ENCODE assay signal across 18 cellular contexts in the genomic region with DNA sequence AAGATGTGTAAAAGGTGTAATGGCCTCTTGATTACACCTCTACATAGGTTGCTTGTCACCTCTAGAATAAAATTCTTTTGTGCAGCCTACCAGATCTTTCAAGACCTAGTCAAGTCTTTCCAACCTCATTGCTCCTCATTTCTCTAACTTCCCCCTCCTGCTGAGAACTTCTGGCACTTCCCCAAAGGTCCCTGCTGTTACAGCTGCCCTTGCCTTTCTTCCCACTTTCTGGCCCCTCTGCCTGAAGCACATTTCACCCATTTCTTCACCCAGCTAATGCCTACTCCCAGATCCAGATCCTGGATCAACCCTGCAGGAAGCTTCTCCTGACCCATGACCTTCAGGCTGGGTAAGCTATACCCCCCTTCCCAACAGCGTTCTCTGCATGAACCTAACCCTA. TPM values are rescaled to one million over a fixed set of nuclear protein-coding genes. Genes with fewer than 3 reads are reported as not detected.
DNase-seq lines count a peak whose midpoint lies in the region; ATAC-seq and TF ChIP-seq lines count a peak whose summit lies in the region.
"Had no signal": no experiment of that assay in that cellular context is flagged by ENCODE, and none has a peak within 500 bp of the region (broad histone marks: within the 10 kb centered on the region; RNA-seq: fewer than 3 reads in every experiment).

No MANE protein-coding gene starts in this region.

- H3K9me2 ChIP-seq in Karpas-422 (replicated peaks; ENCODE audit: insufficient read depth, low read length) = no peaks in the 10 kb centered on the region

- no peaks in the 10 kb centered on the region for H3K79me2 ChIP-seq in Karpas-422 (ENCODE audit: low read length)

- WGBS in psoas muscle, 3 donors = 50 to 75% (median 57%) methylated on average over 1 of the region's 1 CpG

- ATAC-seq in activated B cell treated with CpG ODN at 0.5 μM for 24 hours (ENCODE audit: low read depth) (no peak), psoas muscle (no peak)
- ATAC-seq: activated CD4-positive, alpha-beta T cell treated with anti-CD3 and anti-CD28 coated beads for 36 hours; activated naive CD8-positive, alpha-beta T cell treated with anti-CD3 and anti-CD28 coated beads, Interleukin-2, amount 50 U/mL, for 24 hours had no signal

- H3K9me3 ChIP-seq in psoas muscle = no peaks in the 10 kb centered on the region
- H3K9me3 ChIP-seq in Karpas-422 (ENCODE audit: low read length) = no peaks in the 10 kb centered on the region

- intact Hi-C loops in activated CD4-positive, alpha-beta T cell treated with anti-CD3 and anti-CD28 coated beads, Interleukin-2, amount 10 ng/mL, durations not matched to agents 24 days and 14 days (cut with micrococcal nuclease) = no loop called here
- intact Hi-C loops in activated B cell treated with CpG ODN at 0.5 μM for 24 hours (cut with micrococcal nuclease) = loop anchor here (5.0 kb wide), 1 partner anchor 575 kb away; a partner anchor contains a TSS
- intact Hi-C loops in psoas muscle (cut with DNase I) = loop anchor here (5.0 to 10.0 kb wide), 2 partner anchors 255 to 258 kb away; no protein-coding TSS in a partner anchor

- CTCF ChIA-PET in activated B cell treated with CpG ODN at 0.5 μM for 24 hours (lab: Charles Lee) = interaction anchor here (0.6 to 9.3 kb wide), 4 partner anchors 31 to 496 kb away, joined by 3 to 150 read pairs (median 8); no protein-coding TSS in a partner anchor

- H3K4me1 Mint-ChIP-seq in activated CD4-positive, alpha-beta T cell treated with anti-CD3 and anti-CD28 coated beads, Interleukin-2, amount 10 ng/mL, durations not matched to agents 24 days and 14 days = peaks cover 56% of the 10 kb centered on the region
- H3K4me1 Mint-ChIP-seq in activated B cell treated with CpG ODN at 0.5 μM for 24 hours (peaks cover 55% of the 10 kb centered on the region), type B pancreatic cell (ENCODE audit: unreplicated experiment) (peaks cover 3% of the 10 kb centered on the region)

- peaks cover 7% of the 10 kb centered on the region for H3K36me3 Mint-ChIP-seq in activated CD4-positive, alpha-beta T cell treated with anti-CD3 and anti-CD28 coated beads, Interleukin-2, amount 10 ng/mL, durations not matched to agents 24 days and 14 days (ENCODE audit: low read depth)
- H3K36me3 Mint-ChIP-seq in activated B cell treated with CpG ODN at 0.5 μM for 24 hours (ENCODE audit: low read depth) (no peaks in the 10 kb centered on the region), type B pancreatic cell (no peaks in the 10 kb centered on the region)

- POLR2A ChIA-PET in activated B cell treated with CpG ODN at 0.5 μM for 24 hours (lab: Charles Lee) = interaction anchor here (0.7 to 2.0 kb wide), 4 partner anchors 31 to 262 kb away, joined by 3 to 7 read pairs (median 4); no protein-coding TSS in a partner anchor

- peaks cover 5% of the 10 kb centered on the region for H3K4me1 ChIP-seq in psoas muscle
- peaks cover 28% of the 10 kb centered on the region for H3K4me1 ChIP-seq in Karpas-422 (ENCODE audit: low read length)

- no peak for TF ChIP-seq CTCF in activated B cell treated with CpG ODN at 0.5 μM for 24 hours (IDR thresholded peaks at IDR 0.05)
- no peak for TF ChIP-seq CTCF in type B pancreatic cell (conservative IDR thresholded peaks at IDR 0.05)
- TF ChIP-seq CTCF in psoas muscle (IDR thresholded peaks at IDR 0.05) = no peak

- H3K27me3 ChIP-seq in psoas muscle (ENCODE audit: insufficient read depth in 3 of 3, low read length in 2 of 3) (no peaks in the 10 kb centered on the region), Karpas-422 (ENCODE audit: low read length) (no peaks in the 10 kb centered on the region)

- H3K27ac ChIP-seq in psoas muscle (no peak overlapping the region), Karpas-422 (ENCODE audit: low read length) (no peak overlapping the region)
- H3K27ac ChIP-seq: cardiac muscle cell had no signal

- no peak overlapping the region for H3K9ac ChIP-seq in Karpas-422 (ENCODE audit: low read length)

- no peaks in the 10 kb centered on the region for H4K20me1 ChIP-seq in Karpas-422 (ENCODE audit: insufficient read depth, low read depth, low read length)

- no peak overlapping the region for H2AFZ ChIP-seq in Karpas-422 (ENCODE audit: low read length)

- H3K4me3 ChIP-seq in psoas muscle (no peak overlapping the region), Karpas-422 (ENCODE audit: low read length) (no peak overlapping the region)
- H3K4me3 ChIP-seq: cardiac muscle cell had no signal

- H3K4me3 Mint-ChIP-seq in activated CD4-positive, alpha-beta T cell treated with anti-CD3 and anti-CD28 coated beads, Interleukin-2, amount 10 ng/mL, durations not matched to agents 24 days and 14 days = peak overlapping the region; percentile 18
- H3K4me3 Mint-ChIP-seq in activated B cell treated with CpG ODN at 0.5 μM for 24 hours (peak overlapping the region; percentile 1), type B pancreatic cell (peak overlapping the region; percentile 39)
- H3K4me3 Mint-ChIP-seq: activated CD4-positive, alpha-beta T cell treated with anti-CD3 and anti-CD28 coated beads for 36 hours; activated naive CD8-positive, alpha-beta T cell treated with anti-CD3 and anti-CD28 coated beads, Interleukin-2, amount 50 U/mL, for 24 hours; activated T-cell treated with anti-CD3 and anti-CD28 coated beads, Interleukin-2, amount 50 U/mL, for 24 hours had no signal

- peaks cover 4% of the 10 kb centered on the region for H3K9me3 Mint-ChIP-seq in activated CD4-positive, alpha-beta T cell treated with anti-CD3 and anti-CD28 coated beads, Interleukin-2, amount 10 ng/mL, durations not matched to agents 24 days and 14 days
- H3K9me3 Mint-ChIP-seq in activated B cell treated with CpG ODN at 0.5 μM for 24 hours (no peaks in the 10 kb centered on the region), type B pancreatic cell (no peaks in the 10 kb centered on the region)
- H3K9me3 Mint-ChIP-seq: activated naive CD8-positive, alpha-beta T cell treated with anti-CD3 and anti-CD28 coated beads, Interleukin-2, amount 50 U/mL, for 24 hours; activated T-cell treated with anti-CD3 and anti-CD28 coated beads, Interleukin-2, amount 50 U/mL, for 24 hours had no signal

- H3K27me3 Mint-ChIP-seq in activated CD4-positive, alpha-beta T cell treated with anti-CD3 and anti-CD28 coated beads, Interleukin-2, amount 10 ng/mL, durations not matched to agents 24 days and 14 days = peaks cover 25% of the 10 kb centered on the region
- H3K27me3 Mint-ChIP-seq in activated B cell treated with CpG ODN at 0.5 μM for 24 hours = peaks cover 9% of the 10 kb centered on the region
- H3K27me3 Mint-ChIP-seq in type B pancreatic cell = peaks cover 59% of the 10 kb centered on the region

- peak overlapping the region; percentile 57 for H3K27ac Mint-ChIP-seq in activated CD4-positive, alpha-beta T cell treated with anti-CD3 and anti-CD28 coated beads, Interleukin-2, amount 10 ng/mL, durations not matched to agents 24 days and 14 days
- H3K27ac Mint-ChIP-seq in activated B cell treated with CpG ODN at 0.5 μM for 24 hours (peak overlapping the region; percentile 6), type B pancreatic cell (no peak overlapping the region)
- H3K27ac Mint-ChIP-seq: activated CD4-positive, alpha-beta T cell treated with anti-CD3 and anti-CD28 coated beads for 36 hours; activated naive CD8-positive, alpha-beta T cell treated with anti-CD3 and anti-CD28 coated beads, Interleukin-2, amount 50 U/mL, for 24 hours; activated T-cell treated with anti-CD3 and anti-CD28 coated beads, Interleukin-2, amount 50 U/mL, for 24 hours had no signal

- DNase-seq in activated CD4-positive, alpha-beta T cell treated with anti-CD3 and anti-CD28 coated beads, Interleukin-2, amount 10 ng/mL, durations not matched to agents 24 days and 14 days = no peak
- DNase-seq in activated CD4-positive, alpha-beta T cell treated with anti-CD3 and anti-CD28 coated beads for 48 hours = no peak
- DNase-seq in NAMALWA (ENCODE audit: low spot score) (peak; percentile 33), activated B cell treated with CpG ODN at 0.5 μM for 24 hours (no peak), type B pancreatic cell (ENCODE audit: extremely low spot score, unreplicated experiment) (no peak), psoas muscle (no peak), Karpas-422 (no peak)
- DNase-seq in effector CD4-positive, alpha-beta T cell = no peak
- DNase-seq: activated CD4-positive, alpha-beta T cell treated with anti-CD3 and anti-CD28 coated beads for 36 hours; activated naive CD8-positive, alpha-beta T cell treated with anti-CD3 and anti-CD28 coated beads, Interleukin-2, amount 50 U/mL, for 24 hours; activated T-cell treated with anti-CD3 and anti-CD28 coated beads, Interleukin-2, amount 50 U/mL, for 24 hours; DMS153; effector CD8-positive, alpha-beta T cell; hypothalamus; NCI-H510A; stimulated activated naive CD4-positive, alpha-beta T cell had no signal

- H3K36me3 ChIP-seq in psoas muscle (ENCODE audit: insufficient read depth in 1 of 2, low read depth in 1 of 2) (no peaks in the 10 kb centered on the region), Karpas-422 (ENCODE audit: insufficient read depth, low read length) (no peaks in the 10 kb centered on the region)
- H3K36me3 ChIP-seq: cardiac muscle cell had no signal

- no peak overlapping the region for H3K4me2 ChIP-seq in Karpas-422 (ENCODE audit: low read depth, low read length, poor library complexity, severe bottlenecking)

RNA-seq across cellular contexts. Expression of a gene that starts 1.5 kb away (rescaled TPM):
- not detected in 2 replicates for total RNA-seq in activated CD4-positive, alpha-beta T cell treated with anti-CD3 and anti-CD28 coated beads, Interleukin-2, amount 10 ng/mL, durations not matched to agents 24 days and 14 days
- total RNA-seq in activated B cell treated with CpG ODN at 0.5 μM for 24 hours (0.17 TPM in 1 of 2 replicates, not detected in the other), type B pancreatic cell (ENCODE audit: low replicate concordance) (0.65 and 1.6 TPM in 2 replicates), psoas muscle (under 1 TPM in 2 of 4 donors, not detected in 2; 0.08 to 0.60 TPM)
- under 1 TPM; 0.01 to 0.20 (median 0.12) TPM for polyA plus RNA-seq in psoas muscle
- total RNA-seq in Karpas-422 (2014; rRNA removed; shearing (Covaris generic); ENCODE audit: low replicate concordance) = not detected in 2 replicates
- total RNA-seq: activated CD4-positive, alpha-beta T cell treated with anti-CD3 and anti-CD28 coated beads for 36 hours; osteocyte had no signal

RNA-seq across cellular contexts. Expression of a gene that starts 15.4 kb away (rescaled TPM):
- 20.1 and 20.4 TPM in 2 replicates for total RNA-seq in activated CD4-positive, alpha-beta T cell treated with anti-CD3 and anti-CD28 coated beads, Interleukin-2, amount 10 ng/mL, durations not matched to agents 24 days and 14 days
- total RNA-seq in activated B cell treated with CpG ODN at 0.5 μM for 24 hours = 21.1 and 25.0 TPM in 2 replicates
- total RNA-seq in type B pancreatic cell (ENCODE audit: low replicate concordance) = 7.4 and 17.7 TPM in 2 replicates
- 1 to 10 TPM; 1.4 to 2.3 (median 1.9) TPM for total RNA-seq in psoas muscle
- 1 to 10 TPM in 1 of 3 donors, under 1 TPM in 2; 0.79 to 2.3 (median 0.94) TPM for polyA plus RNA-seq in psoas muscle
- 28.3 and 29.3 TPM in 2 replicates for total RNA-seq in Karpas-422 (2014; rRNA removed; shearing (Covaris generic); ENCODE audit: low replicate concordance)
